Comparison of ENCODE assay signal across 11 cellular contexts in the genomic region with DNA sequence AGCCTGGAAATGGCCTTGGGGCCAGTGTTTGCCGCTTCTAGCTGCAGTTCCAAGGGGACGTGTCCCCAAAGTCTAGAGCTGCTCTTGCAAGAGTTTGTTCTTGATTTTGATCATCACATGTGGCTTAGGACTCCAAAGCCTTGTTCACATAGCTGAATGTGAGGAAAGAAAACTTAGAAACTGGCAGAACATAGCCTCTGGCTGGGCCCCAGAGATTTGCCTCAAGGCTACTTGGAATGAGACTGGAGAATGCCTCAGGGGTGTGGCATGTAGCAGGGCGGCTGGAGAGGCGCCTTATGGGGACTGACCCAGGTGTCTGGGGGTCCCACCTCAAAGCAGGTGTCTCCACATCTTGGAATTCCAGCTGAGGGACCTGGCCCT. TPM values are rescaled to one million over a fixed set of nuclear protein-coding genes. Genes with fewer than 3 reads are reported as not detected.
DNase-seq lines count a peak whose midpoint lies in the region; FAIRE-seq and TF ChIP-seq lines count a peak whose summit lies in the region.
"Had no signal": no experiment of that assay in that cellular context is flagged by ENCODE, and none has a peak within 500 bp of the region (broad histone marks: within the 10 kb centered on the region; RNA-seq: fewer than 3 reads in every experiment).

No MANE protein-coding gene starts in this region.

- H3K56ac ChIP-seq in H1 (replicated peaks; ENCODE audit: insufficient read length, low read depth, low read length) = no peak overlapping the region

- no peaks in the 10 kb centered on the region for H3K27me3 ChIP-seq in PC-9 (ENCODE audit: insufficient read depth, low read depth)
- H3K27me3 ChIP-seq in H1 (replicated peaks in 1 of 4; ENCODE audit: control insufficient read depth in 3 of 4, extremely low read depth in 1 of 4, insufficient read depth in 3 of 4, low read length in 3 of 4) = peaks cover 0 to 10% (median 7%) of the 10 kb centered on the region in 4 experiments; a peak in 4 of 7 replicates
- no peaks in the 10 kb centered on the region for H3K27me3 ChIP-seq in osteoblast (ENCODE audit: insufficient read depth, low read length)

- CTCF ChIA-PET in Calu3 (lab: Charles Lee) (no interaction called here), PC-9 (lab: Charles Lee) (no interaction called here), H1 (lab: Charles Lee; ENCODE audit: partially characterized antibody) (interaction anchor here (1.9 to 2.2 kb wide), 2 partner anchors 9 to 11 kb away, joined by 6 to 12 read pairs; no protein-coding TSS in a partner anchor)

- FAIRE-seq in H1 (lab: Jason Lieb, UNC) = no peak

- TF ChIP-seq CTCF in Calu3 (IDR thresholded peaks at IDR 0.05; ENCODE audit: unreplicated experiment) (no peak), PC-9 (conservative IDR thresholded peaks at IDR 0.05) (no peak), H1 (IDR thresholded peaks at IDR 0.05; ENCODE audit: control extremely low read depth in 1 of 3, insufficient read depth in 1 of 3, low read depth in 1 of 3, low read length in 3 of 3) (no peak), osteoblast (IDR thresholded peaks at IDR 0.05; ENCODE audit: extremely low read depth, low read depth, low read length) (no peak)

- POLR2A ChIA-PET in PC-9 (lab: Charles Lee; ENCODE audit: unreplicated experiment) (no interaction called here), H1 (lab: Charles Lee; ENCODE audit: partially characterized antibody) (interaction anchor here (0.8 to 4.7 kb wide), 4 partner anchors 9 to 48 kb away, joined by 3 to 41 read pairs (median 10); no protein-coding TSS in a partner anchor)

- no peaks in the 10 kb centered on the region for H3K9me2 ChIP-seq in PC-9 (ENCODE audit: insufficient read depth)

- no peak overlapping the region for H3K27ac ChIP-seq in PC-9
- no peak overlapping the region for H3K27ac ChIP-seq in H1 (ENCODE audit: low read depth, low read length)
- H3K27ac ChIP-seq in osteoblast (ENCODE audit: low read depth, low read length) = no peak overlapping the region

- peaks cover 28% of the 10 kb centered on the region for H3K4me1 Mint-ChIP-seq in Calu3 (ENCODE audit: low read depth, unreplicated experiment)

- no peak overlapping the region for H2BK20ac ChIP-seq in H1 (ENCODE audit: low read length)

- H3K9me3 Mint-ChIP-seq in Calu3 (ENCODE audit: low read depth, unreplicated experiment) = no peaks in the 10 kb centered on the region

- H3K23ac ChIP-seq in H1 (ENCODE audit: insufficient read length) = no peak overlapping the region

- peak overlapping the region; percentile 54 for H3K27ac Mint-ChIP-seq in Calu3 (ENCODE audit: unreplicated experiment)

- H3K27me3 Mint-ChIP-seq in Calu3 (ENCODE audit: unreplicated experiment) = no peaks in the 10 kb centered on the region

- H3K36me3 ChIP-seq in PC-9 (ENCODE audit: low read depth) (no peaks in the 10 kb centered on the region), H1 (ENCODE audit: control insufficient read depth in 2 of 4, insufficient read depth in 4 of 4, low read length in 3 of 4) (no peaks in the 10 kb centered on the region), osteoblast (ENCODE audit: insufficient read depth, low read length) (peaks cover 18% of the 10 kb centered on the region)

- H3K79me1 ChIP-seq in H1 (ENCODE audit: low read depth, low read length) = peaks cover 18% of the 10 kb centered on the region

- 91% methylated on average over 4 of the region's 4 CpGs; no CpG with 5 or more reads in 1 of the 2 experiments for WGBS in H1 (ENCODE audit: extremely low coverage in 1 of 2, insufficient coverage in 1 of 2, insufficient read length in 1 of 2, insufficient replicate concordance in 2 of 2, low coverage in 1 of 2, low lambda C conversion rate in 2 of 2, missing lambda C conversion rate in 1 of 2), 2 experiments

- intact Hi-C loops in Calu3 (cut with micrococcal nuclease; ENCODE audit: unreplicated experiment) (loop anchor here (2.0 kb wide), 1 partner anchor 60 kb away; no protein-coding TSS in a partner anchor), PC-9 (cut with micrococcal nuclease; ENCODE audit: unreplicated experiment) (no loop called here)

- H3K4me3 ChIP-seq in PC-9 = peak overlapping the region; percentile 71
- H3K4me3 ChIP-seq in H1 (ENCODE audit: extremely low read depth in 1 of 4, insufficient read depth in 2 of 4, low read depth in 3 of 4, low read length in 4 of 4) = 0 out of 8 replicates have a peak overlapping the region, but pooled peaks of 1 of the 4 experiments have one; percentile 90
- H3K4me3 ChIP-seq in osteoblast (ENCODE audit: insufficient read depth, low read length) = peak overlapping the region; percentile 91

- H3K14ac ChIP-seq in H1 (ENCODE audit: insufficient read length) = no peak overlapping the region

- H4K5ac ChIP-seq in H1 (ENCODE audit: insufficient read length, low read depth, low read length) = no peak overlapping the region

- no peak for TF ChIP-seq POLR2A in H1 (IDR thresholded peaks at IDR 0.05; ENCODE audit: control extremely low read depth in 1 of 2, low read depth in 2 of 2, low read length in 2 of 2)

- no peak overlapping the region for H3K4ac ChIP-seq in H1 (replicated peaks; ENCODE audit: insufficient read length, low read depth, low read length)

- peak overlapping the region; percentile 92 for H3K4me3 Mint-ChIP-seq in Calu3 (ENCODE audit: low read depth, unreplicated experiment)

- H4K91ac ChIP-seq in H1 (replicated peaks; ENCODE audit: insufficient read length, low read length) = no peak overlapping the region

- H2AFZ ChIP-seq in PC-9 (no peak overlapping the region), H1 (ENCODE audit: low read length) (no peak overlapping the region), osteoblast (ENCODE audit: low read length) (no peak overlapping the region)

- no peak for TF ChIP-seq EP300 in H1 (IDR thresholded peaks at IDR 0.05; ENCODE audit: borderline replicate concordance in 1 of 2, low read depth in 2 of 2, low read length in 2 of 2)

- BruUV-seq in Calu3 (replicated peaks; lab: Mats Ljungman, UMichigan) (no TSS peak), PC-9 (replicated peaks; lab: Mats Ljungman, UMichigan) (no TSS peak)

- no peak overlapping the region for H2BK5ac ChIP-seq in H1 (ENCODE audit: low read depth, low read length)

- H3K4me1 ChIP-seq in PC-9 (replicated peaks; ENCODE audit: insufficient read depth) (peaks cover 47% of the 10 kb centered on the region), H1 (replicated peaks in 1 of 4; ENCODE audit: control insufficient read depth in 3 of 4, insufficient read depth in 4 of 4, low read length in 3 of 4) (peaks cover 0 to 21% (median 14%) of the 10 kb centered on the region in 4 experiments; a peak in 6 of 7 replicates), osteoblast (ENCODE audit: insufficient read depth, low read length) (peaks cover 31% of the 10 kb centered on the region)

- H3K9ac ChIP-seq in H1 (replicated peaks in 1 of 4; ENCODE audit: extremely low read depth in 1 of 4, low read depth in 3 of 4, low read length in 3 of 4) = no peak overlapping the region; a peak in 1 of 7 replicates

- 0 out of 2 replicates have a peak overlapping the region, but pooled peaks have one; percentile 52 for H2BK12ac ChIP-seq in H1 (ENCODE audit: low read depth, low read length)

- TF ChIP-seq RAD21 in H1 (IDR thresholded peaks at IDR 0.05 in 1 of 2, conservative IDR thresholded peaks at IDR 0.05 in 1 of 2; ENCODE audit: low read depth in 2 of 2, low read length in 2 of 2) = no peak

- no peak overlapping the region for H2BK15ac ChIP-seq in H1 (ENCODE audit: low read length)

- peaks cover 16% of the 10 kb centered on the region; the same call in 1 of the 2 replicates for H3K23me2 ChIP-seq in H1 (ENCODE audit: low read depth, low read length)

- no peak overlapping the region for H2AK5ac ChIP-seq in H1 (ENCODE audit: low read depth, low read length)

- peaks cover 27% of the 10 kb centered on the region for H3F3A ChIP-seq in PC-9 (ENCODE audit: insufficient read depth, low read depth)

- H3K4me2 ChIP-seq in PC-9 (peak overlapping the region; percentile 89), H1 (ENCODE audit: insufficient read depth in 1 of 2, low read depth in 2 of 2, low read length in 2 of 2) (peak overlapping the region in 1 of 2 experiments; percentile 98; a peak in 3 of 4 replicates), osteoblast (ENCODE audit: insufficient read depth, low read length) (peak overlapping the region; percentile 84)

- peaks cover 64% of the 10 kb centered on the region for H3K79me2 ChIP-seq in PC-9 (ENCODE audit: low read depth)
- H3K79me2 ChIP-seq in H1 (ENCODE audit: control insufficient read depth in 1 of 2, insufficient read depth in 2 of 2, low read length in 2 of 2) = peaks cover 14 to 39% of the 10 kb centered on the region in 2 experiments; a peak in 3 of 4 replicates
- peaks cover 59% of the 10 kb centered on the region for H3K79me2 ChIP-seq in osteoblast (ENCODE audit: insufficient read depth, low read length)

- DNase-seq in Calu3 (no peak), PC-9 (no peak), H1 (ENCODE audit: low read depth in 1 of 2, low spot score in 2 of 2) (no peak), osteoblast (ENCODE audit: insufficient read length, low spot score, missing footprints) (peak; percentile 63), DMS79 treated with DMSO at 0.1 percent for 48 hours (lab: John Stamatoyannopoulos, UW) (no peak), NCI-H2227 treated with DMSO at 0.1 percent for 48 hours (lab: John Stamatoyannopoulos, UW) (no peak), A172 (ENCODE audit: low spot score) (no peak)
- DNase-seq in central memory CD4-positive, alpha-beta T cell = no peak
- DNase-seq: H7, KBM-7, kidney glomerular epithelial cell had no signal

- H4K8ac ChIP-seq in H1 (ENCODE audit: extremely low read depth, insufficient read depth, low read length) = no peak overlapping the region

- H4K20me1 ChIP-seq in PC-9 (ENCODE audit: insufficient read depth) (peaks cover 28% of the 10 kb centered on the region), H1 (replicated peaks in 1 of 2; ENCODE audit: control insufficient read depth in 1 of 2, insufficient read depth in 2 of 2, low read length in 2 of 2) (peaks cover 8 to 22% of the 10 kb centered on the region in 2 experiments), osteoblast (ENCODE audit: insufficient read depth, low read length) (peaks cover 40% of the 10 kb centered on the region)

- H3K18ac ChIP-seq in H1 (ENCODE audit: extremely low read depth, low read length) = no peak overlapping the region

- no peak overlapping the region for H2BK120ac ChIP-seq in H1 (replicated peaks; ENCODE audit: low read depth, low read length)

- H3K9me3 ChIP-seq in PC-9 (ENCODE audit: insufficient read depth, low read depth) (no peaks in the 10 kb centered on the region), H1 (ENCODE audit: insufficient read depth in 2 of 2, low read depth in 1 of 2, low read length in 1 of 2) (no peaks in the 10 kb centered on the region), osteoblast (ENCODE audit: low read depth, low read length) (no peaks in the 10 kb centered on the region)

- peaks cover 72% of the 10 kb centered on the region for H3K36me3 Mint-ChIP-seq in Calu3 (ENCODE audit: insufficient read depth, unreplicated experiment)

RNA-seq across cellular contexts. Expression of a gene that starts 2.3 kb away (rescaled TPM):
- total RNA-seq in Calu3 (2022) = 202 and 214 TPM in 2 replicates
- total RNA-seq in PC-9 (2021) = 175 and 189 TPM in 2 replicates
- total RNA-seq in H1 (2021; fragmentation: NEBNext Ultra II Directional; extraction: Animal tissue kit (Norgen Biotek cat#: 25700)) = 112 and 116 TPM in 2 replicates
- polyA plus RNA-seq in H1 (2011; rRNA removed) = 78.0 and 98.0 TPM in 2 replicates
- polyA plus RNA-seq in H1 (2011; cell fraction: cytosol; rRNA removed) = 101 TPM
- 89.3 TPM for polyA plus RNA-seq in H1 (2011; cell fraction: nucleus; rRNA removed)
- 67.6 to 101 TPM (median 96.1 TPM) in 4 replicates for polyA plus RNA-seq in H1 (2012, experiment 1 of 2)
- 57.4 TPM for polyA plus RNA-seq in H1 (2012, experiment 2 of 2)
- 51.4 TPM for polyA plus RNA-seq in H1 (2013, experiment 1 of 2)
- 46.9 TPM for polyA plus RNA-seq in H1 (2013, experiment 2 of 2)
- 109 and 120 TPM in 2 replicates for polyA minus RNA-seq in H1 (2011; rRNA and poly(A)+ RNA removed)
- 67.0 TPM for polyA minus RNA-seq in H1 (2011; cell fraction: cytosol; rRNA and poly(A)+ RNA removed)
- polyA minus RNA-seq in H1 (2011; cell fraction: nucleus; rRNA and poly(A)+ RNA removed) = 33.6 TPM
- total RNA-seq in osteoblast = 88.4 and 89.4 TPM in 2 replicates
- 313 and 330 TPM in 2 replicates for total RNA-seq in A172 (2014; rRNA removed; shearing (Covaris generic))

RNA-seq across cellular contexts. Expression of a gene that starts 54.9 kb away (rescaled TPM):
- total RNA-seq in Calu3 (2022) = 105 and 116 TPM in 2 replicates
- 88.5 and 136 TPM in 2 replicates for total RNA-seq in PC-9 (2021)
- total RNA-seq in H1 (2021; fragmentation: NEBNext Ultra II Directional; extraction: Animal tissue kit (Norgen Biotek cat#: 25700)) = 53.8 and 54.5 TPM in 2 replicates
- 63.1 and 64.1 TPM in 2 replicates for polyA plus RNA-seq in H1 (2011; rRNA removed)
- polyA plus RNA-seq in H1 (2011; cell fraction: cytosol; rRNA removed) = 51.1 TPM
- 43.7 TPM for polyA plus RNA-seq in H1 (2011; cell fraction: nucleus; rRNA removed)
- 74.6 to 90.9 TPM (median 78.1 TPM) in 4 replicates for polyA plus RNA-seq in H1 (2012, experiment 1 of 2)
- 68.8 TPM for polyA plus RNA-seq in H1 (2012, experiment 2 of 2)
- 121 TPM for polyA plus RNA-seq in H1 (2013, experiment 1 of 2)
- 128 TPM for polyA plus RNA-seq in H1 (2013, experiment 2 of 2)
- polyA minus RNA-seq in H1 (2011; rRNA and poly(A)+ RNA removed) = 31.5 and 33.0 TPM in 2 replicates
- 17.4 TPM for polyA minus RNA-seq in H1 (2011; cell fraction: cytosol; rRNA and poly(A)+ RNA removed)
- 15.0 TPM for polyA minus RNA-seq in H1 (2011; cell fraction: nucleus; rRNA and poly(A)+ RNA removed)
- total RNA-seq in osteoblast = 14.8 and 18.3 TPM in 2 replicates
- 106 and 145 TPM in 2 replicates for total RNA-seq in A172 (2014; rRNA removed; shearing (Covaris generic))
